Comparison of ENCODE assay signal across 18 cellular contexts in the genomic region with DNA sequence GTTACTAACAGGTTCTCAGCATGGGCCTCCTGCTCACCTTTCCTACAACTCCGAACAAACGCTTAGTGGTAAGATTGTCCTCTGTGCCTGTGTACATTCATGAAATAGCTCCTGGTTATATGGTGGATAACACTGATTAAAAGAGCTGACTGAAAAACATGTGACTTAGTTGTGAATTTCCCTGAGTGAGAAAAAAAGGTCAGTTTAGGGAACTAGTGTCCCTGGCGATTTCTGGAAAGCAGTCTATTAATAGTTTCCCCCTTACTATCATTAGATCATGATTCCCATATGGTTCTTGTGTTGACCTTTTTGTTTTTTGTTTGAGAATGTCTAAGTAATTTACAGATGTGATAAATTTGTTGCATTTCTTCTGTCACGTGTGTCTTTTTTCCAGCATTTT. TPM values are rescaled to one million over a fixed set of nuclear protein-coding genes. Genes with fewer than 3 reads are reported as not detected.
A peak's percentile ranks its signal among the peaks of the same experiment; 100 is the strongest.
DNase-seq lines count a peak whose midpoint lies in the region; ATAC-seq and TF ChIP-seq lines count a peak whose summit lies in the region.
"Had no signal": no experiment of that assay in that cellular context is flagged by ENCODE, and none has a peak within 500 bp of the region (broad histone marks: within the 10 kb centered on the region; RNA-seq: fewer than 3 reads in every experiment).

No MANE protein-coding gene starts in this region.

- no peaks in the 10 kb centered on the region for H4K20me1 ChIP-seq in H9 (ENCODE audit: control insufficient read depth, insufficient read depth, insufficient read length)

- no peak overlapping the region for H3K56ac ChIP-seq in H9 (ENCODE audit: insufficient read length, low read depth, low read length)

- H3K27me3 ChIP-seq in H9 (ENCODE audit: insufficient read depth, low read length) = no peaks in the 10 kb centered on the region

- no peak overlapping the region for H4K91ac ChIP-seq in H9 (ENCODE audit: insufficient read length, low read depth, low read length)

- no peaks in the 10 kb centered on the region for H3K9me3 Mint-ChIP-seq in dendritic cell treated with granulocyte-macrophage colony-stimulating factor and Interleukin-4, amounts not matched to agents 40 ng/mL and 50 ng/mL, for 4 days
- H3K9me3 Mint-ChIP-seq in osteocyte (ENCODE audit: unreplicated experiment) (no peaks in the 10 kb centered on the region), H9 (no peaks in the 10 kb centered on the region)
- H3K9me3 Mint-ChIP-seq: CD4-positive, alpha-beta memory T cell; IgD-negative memory B cell had no signal

- no peak overlapping the region for H2BK20ac ChIP-seq in H9 (ENCODE audit: low read depth, low read length, poor library complexity, severe bottlenecking)

- H4K8ac ChIP-seq in H9 (replicated peaks; ENCODE audit: insufficient read length, low read depth, low read length) = no peak overlapping the region

- intact Hi-C loops in Right ventricle myocardium superior (cut with DNase I) (no loop called here), cardiac septum (cut with DNase I) (no loop called here)
- intact Hi-C loops in dendritic cell treated with granulocyte-macrophage colony-stimulating factor and Interleukin-4, amounts not matched to agents 40 ng/mL and 50 ng/mL, for 4 days (cut with micrococcal nuclease) = loop anchor here (1.0 to 5.0 kb wide), 3 partner anchors 14 to 114 kb away; partner anchors contain the start of genes ANKS1A and TAF11

- H3K79me2 ChIP-seq in H9 (ENCODE audit: insufficient read depth, low read length) = no peaks in the 10 kb centered on the region

- H3K79me1 ChIP-seq in H9 (ENCODE audit: insufficient read depth, low read depth, low read length, poor library complexity, severe bottlenecking) = no peaks in the 10 kb centered on the region

- H3K9me3 ChIP-seq in H9 (ENCODE audit: control insufficient read depth, low read depth, low read length) = no peaks in the 10 kb centered on the region
- H3K9me3 ChIP-seq: A549 had no signal

- no peak overlapping the region for H4K5ac ChIP-seq in H9 (ENCODE audit: insufficient read length, low read depth, low read length)

- no peak overlapping the region for H3K18ac ChIP-seq in H9 (ENCODE audit: insufficient read length, low read depth, low read length)

- peaks cover 34% of the 10 kb centered on the region for H3K4me1 Mint-ChIP-seq in dendritic cell treated with granulocyte-macrophage colony-stimulating factor and Interleukin-4, amounts not matched to agents 40 ng/mL and 50 ng/mL, for 4 days (ENCODE audit: low read depth)
- H3K4me1 Mint-ChIP-seq in osteocyte (ENCODE audit: unreplicated experiment) (peaks cover 11% of the 10 kb centered on the region), H9 (no peaks in the 10 kb centered on the region)

- TF ChIP-seq CTCF in osteocyte (IDR thresholded peaks at IDR 0.05) = no peak
- no peak for TF ChIP-seq CTCF in H9 (conservative IDR thresholded peaks at IDR 0.05)

- H3K4me1 ChIP-seq in H9 (ENCODE audit: insufficient read depth, low read length) = no peaks in the 10 kb centered on the region
- H3K4me1 ChIP-seq: A549 had no signal

- peaks cover 83% of the 10 kb centered on the region for H3K36me3 Mint-ChIP-seq in dendritic cell treated with granulocyte-macrophage colony-stimulating factor and Interleukin-4, amounts not matched to agents 40 ng/mL and 50 ng/mL, for 4 days (ENCODE audit: low read depth)
- peaks cover 44% of the 10 kb centered on the region for H3K36me3 Mint-ChIP-seq in osteocyte (ENCODE audit: unreplicated experiment)
- peaks cover 24 to 67% (median 66%) of the 10 kb centered on the region in 3 experiments; a peak in 6 of 7 replicates for H3K36me3 Mint-ChIP-seq in H9 (ENCODE audit: insufficient read depth in 1 of 3, low read depth in 3 of 3)

- ATAC-seq in Right ventricle myocardium superior (ENCODE audit: poor library complexity) (peak; percentile 51), GM19452 (IDR thresholded peaks at IDR 0.05; ENCODE audit: unreplicated experiment) (no peak)
- ATAC-seq: A549 had no signal

- no peak for DNase-seq in Right ventricle myocardium superior
- no peak for DNase-seq in cardiac septum (ENCODE audit: low spot score)
- peak; percentile 24 for DNase-seq in CD1c-positive myeloid dendritic cell (ENCODE audit: extremely low spot score)
- no peak for DNase-seq in osteocyte (ENCODE audit: extremely low spot score, unreplicated experiment)
- no peak for DNase-seq in NCI-H1048 (lab: John Stamatoyannopoulos, UW)
- DNase-seq in H9 = no peak
- DNase-seq: AML-193; CD4-positive, alpha-beta memory T cell; DMS153; DMS79; GDM1; HCEC 1CT had no signal

- H2AK5ac ChIP-seq in H9 (ENCODE audit: insufficient read length, low read length) = no peak overlapping the region

- no peak overlapping the region for H2AFZ ChIP-seq in H9 (ENCODE audit: low read length)

- no peak overlapping the region for H3K23ac ChIP-seq in H9 (ENCODE audit: insufficient read length, low read depth, low read length)

- H3K4me3 Mint-ChIP-seq in dendritic cell treated with granulocyte-macrophage colony-stimulating factor and Interleukin-4, amounts not matched to agents 40 ng/mL and 50 ng/mL, for 4 days = peak overlapping the region; percentile 55
- no peak overlapping the region for H3K4me3 Mint-ChIP-seq in osteocyte (ENCODE audit: unreplicated experiment)
- no peak overlapping the region for H3K4me3 Mint-ChIP-seq in H9
- H3K4me3 Mint-ChIP-seq: CD4-positive, alpha-beta memory T cell; IgD-negative memory B cell had no signal

- H2BK15ac ChIP-seq in H9 (ENCODE audit: low read depth, low read length) = no peak overlapping the region

- no peak overlapping the region for H2BK120ac ChIP-seq in H9 (ENCODE audit: low read depth, low read length, poor library complexity, severe bottlenecking)

- H3K27ac ChIP-seq in H9 (ENCODE audit: insufficient read length, low read depth, low read length) = no peak overlapping the region
- H3K27ac ChIP-seq: 22Rv1, A549, C4-2B had no signal

- H3K27ac Mint-ChIP-seq in dendritic cell treated with granulocyte-macrophage colony-stimulating factor and Interleukin-4, amounts not matched to agents 40 ng/mL and 50 ng/mL, for 4 days = peak overlapping the region; percentile 91
- H3K27ac Mint-ChIP-seq in osteocyte (ENCODE audit: unreplicated experiment) (peak overlapping the region; percentile 33), H9 (peak overlapping the region in 1 of 3 experiments; percentile 86; a peak in 1 of 7 replicates)
- H3K27ac Mint-ChIP-seq: CD4-positive, alpha-beta memory T cell had no signal

- no peaks in the 10 kb centered on the region for H3K27me3 Mint-ChIP-seq in dendritic cell treated with granulocyte-macrophage colony-stimulating factor and Interleukin-4, amounts not matched to agents 40 ng/mL and 50 ng/mL, for 4 days
- H3K27me3 Mint-ChIP-seq in osteocyte (ENCODE audit: unreplicated experiment) (no peaks in the 10 kb centered on the region), H9 (ENCODE audit: low read depth) (no peaks in the 10 kb centered on the region)
- H3K27me3 Mint-ChIP-seq: CD4-positive, alpha-beta memory T cell; IgD-negative memory B cell had no signal

- no peak overlapping the region for H3T11ph ChIP-seq in H9 (ENCODE audit: low read length)

- H3K9ac ChIP-seq in H9 (ENCODE audit: extremely low read depth, insufficient read length, low read length) = no peak overlapping the region

- H2BK5ac ChIP-seq in H9 (ENCODE audit: insufficient read length, low read length) = no peak overlapping the region

- H3K23me2 ChIP-seq in H9 (ENCODE audit: insufficient read length, low read depth, low read length, poor library complexity, severe bottlenecking) = no peaks in the 10 kb centered on the region

- H3K4me2 ChIP-seq in H9 (ENCODE audit: insufficient read depth, insufficient read length, low read length) = no peak overlapping the region
- H3K4me2 ChIP-seq: A549 had no signal

- H3K14ac ChIP-seq in H9 (ENCODE audit: insufficient read depth, low read length) = no peak overlapping the region

- H3K4ac ChIP-seq in H9 (ENCODE audit: low read depth, low read length) = no peak overlapping the region

- no peak overlapping the region for H2BK12ac ChIP-seq in H9 (ENCODE audit: insufficient read length, low read depth, low read length)

- no CpG with 5 or more reads among the region's 4 CpGs for WGBS in H9 (ENCODE audit: extremely low coverage, insufficient read length, low lambda C conversion rate)

RNA-seq across cellular contexts. Expression of gene SNRPC, which starts 15.6 kb away (rescaled TPM):
- 164 TPM for total RNA-seq in Right ventricle myocardium superior
- total RNA-seq in cardiac septum = 150 TPM
- 85.2 and 88.6 TPM in 2 replicates for total RNA-seq in osteocyte
- 204 and 216 TPM in 2 replicates for total RNA-seq in H9 (2021)

RNA-seq across cellular contexts. Expression of gene BLTP3A, which starts 18.9 kb away (rescaled TPM):
- total RNA-seq in Right ventricle myocardium superior (17.2 TPM), cardiac septum (18.1 TPM), osteocyte (18.4 and 20.0 TPM in 2 replicates), H9 (2021) (16.4 and 17.8 TPM in 2 replicates)
